3 cellular contexts compared by ENCODE assay signal in genomic region chr1:227105291-227105690, GRCh38.
A peak's percentile ranks its signal among the peaks of the same experiment; 100 is the strongest.
DNase-seq lines count a peak whose midpoint lies in the region; ATAC-seq, FAIRE-seq and TF ChIP-seq lines count a peak whose summit lies in the region.
"Not testable (repeated sequence)": the region's sequence is repeated elsewhere in the genome, so short reads cannot be mapped to it uniquely, and the experiment has no call there.

No MANE protein-coding gene starts in this region.

- not testable (repeated sequence) for H3K4me3 ChIP-seq in HEK293 (ENCODE audit: low read depth, low read length); K562; HepG2 (replicated peaks in 1 of 3; ENCODE audit: insufficient read depth in 1 of 3, low read depth in 2 of 3, low read length in 3 of 3)

- TF ChIP-seq EP300 in K562 (IDR thresholded peaks at IDR 0.05; ENCODE audit: low read length); HepG2 (IDR thresholded peaks at IDR 0.05; ENCODE audit: low read depth in 2 of 2, low read length in 2 of 2); HepG2 (CRISPR knock-in tag; IDR thresholded peaks at IDR 0.05; ENCODE audit: borderline replicate concordance): not testable (repeated sequence)

- WGBS in K562 (ENCODE audit: insufficient coverage, low coverage, missing lambda C conversion rate), result 92% methylated on average over 3 of the region's 3 CpGs
- WGBS in HepG2 (ENCODE audit: low lambda C conversion rate), result 85% methylated on average over 3 of the region's 3 CpGs

- not testable (repeated sequence) for H3K9me1 ChIP-seq in K562 (ENCODE audit: control insufficient read depth, insufficient read depth, low read length)

- POLR2A ChIA-PET in HEK293 (lab: Yijun Ruan, JAX); K562 (lab: Yijun Ruan, JAX); HepG2 (lab: Yijun Ruan, JAX): not testable (repeated sequence)

- not testable (repeated sequence) for H2AFZ ChIP-seq in K562 (ENCODE audit: low read depth, low read length); HepG2 (ENCODE audit: low read length)

- TF ChIP-seq CTCF in HEK293 (tag by site-specific recombination; IDR thresholded peaks at IDR 0.05); K562 (IDR thresholded peaks at IDR 0.05 in 2 of 3, conservative IDR thresholded peaks at IDR 0.05 in 1 of 3; ENCODE audit: insufficient read depth in 2 of 3, low read depth in 1 of 3, low read length in 3 of 3); HepG2 (CRISPR knock-in tag; IDR thresholded peaks at IDR 0.05): not testable (repeated sequence)

- H3K79me2 ChIP-seq in K562 (ENCODE audit: control insufficient read depth, insufficient read depth, low read length); HepG2 (ENCODE audit: insufficient read depth, low read length): not testable (repeated sequence)

- not testable (repeated sequence) for H3K9ac ChIP-seq in K562 (ENCODE audit: insufficient read depth in 1 of 2, low read depth in 2 of 2, low read length in 2 of 2); HepG2 (ENCODE audit: insufficient read depth, low read depth, low read length)

- H3K9me3 ChIP-seq in HEK293 (ENCODE audit: control insufficient read depth, insufficient read depth, low read depth, low read length); K562 (replicated peaks; ENCODE audit: control insufficient read depth, insufficient read depth, low read depth, low read length); HepG2 (ENCODE audit: low read length): not testable (repeated sequence)

- TF ChIP-seq POLR2A in K562 (conservative IDR thresholded peaks at IDR 0.05); HepG2 (IDR thresholded peaks at IDR 0.05; ENCODE audit: insufficient read depth in 1 of 2, low read depth in 2 of 2, low read length in 2 of 2): not testable (repeated sequence)

- not testable (repeated sequence) for DNase-seq in K562 (ENCODE audit: extremely low read depth in 1 of 4, low spot score in 3 of 4); HepG2 (ENCODE audit: low spot score)

- H3K27ac ChIP-seq in HEK293 (ENCODE audit: extremely low read depth, low read depth, low read length); K562 (ENCODE audit: extremely low read depth, low read depth, low read length); HepG2 (ENCODE audit: extremely low read length, insufficient read depth, low read length): not testable (repeated sequence)

- CTCF ChIA-PET in HEK293 (lab: Yijun Ruan, JAX); K562 (lab: Yijun Ruan, JAX; ENCODE audit: low intra/inter-chr PET ratio); HepG2 (lab: Yijun Ruan, JAX; ENCODE audit: low intra/inter-chr PET ratio, low total read pairs): not testable (repeated sequence)

- not testable (repeated sequence) for ATAC-seq in K562, HepG2

- H3K4me1 ChIP-seq in HEK293 (ENCODE audit: control insufficient read depth, insufficient read depth, low read length); K562 (replicated peaks in 1 of 2; ENCODE audit: control insufficient read depth in 2 of 2, insufficient read depth in 2 of 2, low read length in 2 of 2): not testable (repeated sequence)
- peaks cover 10% of the 10 kb centered on the region for H3K4me1 ChIP-seq in HepG2 (ENCODE audit: insufficient read depth, low read length)

- H4K20me1 ChIP-seq in K562 (replicated peaks; ENCODE audit: control insufficient read depth, insufficient read depth, low read length); HepG2 (ENCODE audit: insufficient read depth, low read length): not testable (repeated sequence)

- H3K36me3 ChIP-seq in HEK293 (ENCODE audit: control insufficient read depth in 2 of 2, insufficient read depth in 1 of 2, low read length in 2 of 2) (peaks cover 6 to 17% of the 10 kb centered on the region in 2 experiments; a peak in 1 of 3 replicates), K562 (ENCODE audit: control insufficient read depth, insufficient read depth, low read length) (peaks cover 40% of the 10 kb centered on the region)
- not testable (repeated sequence) for H3K36me3 ChIP-seq in HepG2 (replicated peaks in 1 of 2; ENCODE audit: control insufficient read depth in 1 of 2, insufficient read depth in 2 of 2, low read length in 2 of 2)

- FAIRE-seq in K562 (lab: Jason Lieb, UNC); HepG2 (lab: Jason Lieb, UNC): not testable (repeated sequence)

- H3K27me3 ChIP-seq in K562 (ENCODE audit: control insufficient read depth in 2 of 2, insufficient read depth in 2 of 2, low read length in 2 of 2); HepG2 (ENCODE audit: control insufficient read depth in 1 of 2, insufficient read depth in 2 of 2, low read length in 2 of 2): not testable (repeated sequence)

- H3K4me2 ChIP-seq in K562 (ENCODE audit: insufficient read depth, low read length); HepG2 (ENCODE audit: low read depth, low read length): not testable (repeated sequence)

- not testable (repeated sequence) for BruUV-seq in K562 (replicated peaks; lab: Mats Ljungman, UMichigan); HepG2 (replicated peaks; lab: Mats Ljungman, UMichigan)

- intact Hi-C loops in K562 (cut with micrococcal nuclease); HepG2 (cut with micrococcal nuclease; ENCODE audit: unreplicated experiment): not testable (repeated sequence)

- not testable (repeated sequence) for TF ChIP-seq RAD21 in K562 (CRISPR knock-in tag; conservative IDR thresholded peaks at IDR 0.05 in 1 of 2, IDR thresholded peaks at IDR 0.05 in 1 of 2); HepG2 (CRISPR knock-in tag; IDR thresholded peaks at IDR 0.05)

- in situ Hi-C loops in K562 (cut with MboI); HepG2 (cut with HindIII; ENCODE audit: extremely low pct_ligation_motif_present, low pct_unique_long_range_greater_than_20kb): not testable (repeated sequence)

TF ChIP-seq in HEK293, 187 proteins besides CTCF, POLR2A, EP300 and RAD21:
- TF ChIP-seq ZNF121 (tag by site-specific recombination; IDR thresholded peaks at IDR 0.05), result peak; percentile 83

TF ChIP-seq in K562, 482 proteins besides CTCF, POLR2A, EP300 and RAD21:
- peak; percentile 96 for TF ChIP-seq ZNF121 (CRISPR knock-in tag; conservative IDR thresholded peaks at IDR 0.05)
- TF ChIP-seq RBM25 (IDR thresholded peaks at IDR 0.05; ENCODE audit: low read depth, low read length, severe bottlenecking), result peak; percentile 4

TF ChIP-seq in HepG2, 621 proteins besides CTCF, POLR2A, EP300 and RAD21:
- peak; percentile 17; the same call in 1 of the 2 replicates for TF ChIP-seq ZNF121 (CRISPR knock-in tag; IDR thresholded peaks at IDR 0.05)
